ENCODE assay signal across 1 cellular context in the genomic region with DNA sequence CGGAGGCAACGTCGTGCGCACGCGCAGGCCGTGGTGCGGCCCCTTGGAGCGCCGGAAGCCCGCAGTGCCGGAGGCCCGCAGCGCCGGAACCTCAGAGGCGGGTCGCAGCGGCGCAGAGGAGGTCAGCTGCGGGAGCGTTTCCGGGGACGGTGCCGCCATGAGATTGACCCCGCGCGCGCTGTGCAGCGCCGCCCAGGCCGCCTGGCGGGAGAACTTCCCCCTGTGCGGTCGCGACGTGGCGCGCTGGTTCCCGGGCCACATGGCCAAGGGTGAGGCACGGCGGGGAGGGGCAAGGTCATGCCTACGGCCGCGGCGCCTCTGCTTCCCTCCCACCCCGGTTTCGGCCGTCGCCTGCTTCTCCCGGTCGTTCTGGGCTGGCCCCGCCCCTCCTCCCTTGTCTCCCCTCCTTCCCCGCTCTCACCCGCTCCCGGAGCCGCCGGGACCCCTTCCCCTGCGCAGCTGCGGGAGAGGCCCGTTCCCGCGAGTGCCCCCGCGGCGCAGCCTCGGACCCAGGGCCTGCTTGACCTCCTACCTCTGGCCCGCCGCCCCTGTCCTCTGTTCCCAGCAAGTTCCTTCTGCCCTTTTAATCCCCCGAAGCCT.
TF ChIP-seq lines count a peak whose summit lies in the region.

A gene with protein sequence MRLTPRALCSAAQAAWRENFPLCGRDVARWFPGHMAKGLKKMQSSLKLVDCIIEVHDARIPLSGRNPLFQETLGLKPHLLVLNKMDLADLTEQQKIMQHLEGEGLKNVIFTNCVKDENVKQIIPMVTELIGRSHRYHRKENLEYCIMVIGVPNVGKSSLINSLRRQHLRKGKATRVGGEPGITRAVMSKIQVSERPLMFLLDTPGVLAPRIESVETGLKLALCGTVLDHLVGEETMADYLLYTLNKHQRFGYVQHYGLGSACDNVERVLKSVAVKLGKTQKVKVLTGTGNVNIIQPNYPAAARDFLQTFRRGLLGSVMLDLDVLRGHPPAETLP (plus strand): TSS at position 94 of the 600 bp plus-strand sequence. CDS start 64 bp downstream, at position 158.

TF ChIP-seq in HEK293, 187 proteins besides CTCF, POLR2A, EP300 and RAD21 (continued from another document and continues in another):
- TF ChIP-seq, protein P1, sequence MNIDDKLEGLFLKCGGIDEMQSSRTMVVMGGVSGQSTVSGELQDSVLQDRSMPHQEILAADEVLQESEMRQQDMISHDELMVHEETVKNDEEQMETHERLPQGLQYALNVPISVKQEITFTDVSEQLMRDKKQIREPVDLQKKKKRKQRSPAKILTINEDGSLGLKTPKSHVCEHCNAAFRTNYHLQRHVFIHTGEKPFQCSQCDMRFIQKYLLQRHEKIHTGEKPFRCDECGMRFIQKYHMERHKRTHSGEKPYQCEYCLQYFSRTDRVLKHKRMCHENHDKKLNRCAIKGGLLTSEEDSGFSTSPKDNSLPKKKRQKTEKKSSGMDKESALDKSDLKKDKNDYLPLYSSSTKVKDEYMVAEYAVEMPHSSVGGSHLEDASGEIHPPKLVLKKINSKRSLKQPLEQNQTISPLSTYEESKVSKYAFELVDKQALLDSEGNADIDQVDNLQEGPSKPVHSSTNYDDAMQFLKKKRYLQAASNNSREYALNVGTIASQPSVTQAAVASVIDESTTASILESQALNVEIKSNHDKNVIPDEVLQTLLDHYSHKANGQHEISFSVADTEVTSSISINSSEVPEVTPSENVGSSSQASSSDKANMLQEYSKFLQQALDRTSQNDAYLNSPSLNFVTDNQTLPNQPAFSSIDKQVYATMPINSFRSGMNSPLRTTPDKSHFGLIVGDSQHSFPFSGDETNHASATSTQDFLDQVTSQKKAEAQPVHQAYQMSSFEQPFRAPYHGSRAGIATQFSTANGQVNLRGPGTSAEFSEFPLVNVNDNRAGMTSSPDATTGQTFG (tag by site-specific recombination; IDR thresholded peaks at IDR 0.05; ENCODE audit: borderline replicate concordance), result no peak
- TF ChIP-seq ZNF585B (tag by site-specific recombination; IDR thresholded peaks at IDR 0.05) (no peak), FEZF1 (tag by site-specific recombination; IDR thresholded peaks at IDR 0.05) (no peak), ZNF837 (tag by site-specific recombination; IDR thresholded peaks at IDR 0.05) (no peak), GLI4 (tag by site-specific recombination; IDR thresholded peaks at IDR 0.05) (peak; percentile 93; the same call in 1 of the 2 replicates), OVOL3 (tag by site-specific recombination; IDR thresholded peaks at IDR 0.05) (0 out of 2 replicates have a peak, but pooled peaks have one; percentile 42), ZNF626 (tag by site-specific recombination; IDR thresholded peaks at IDR 0.05) (no peak), ZNF777 (tag by site-specific recombination; IDR thresholded peaks at IDR 0.05; ENCODE audit: borderline replicate concordance) (no peak), ZNF654 (tag by site-specific recombination; IDR thresholded peaks at IDR 0.05; ENCODE audit: low read depth) (no peak), ZNF433 (tag by site-specific recombination; IDR thresholded peaks at IDR 0.05; ENCODE audit: low read depth) (no peak), ZNF701 (tag by site-specific recombination; IDR thresholded peaks at IDR 0.05) (no peak), ZNF610 (tag by site-specific recombination; IDR thresholded peaks at IDR 0.05; ENCODE audit: borderline replicate concordance) (peak; percentile 80; the same call in 1 of the 2 replicates), ZBTB1 (tag by site-specific recombination; IDR thresholded peaks at IDR 0.05) (peak; percentile 97), ZNF623 (tag by site-specific recombination; IDR thresholded peaks at IDR 0.05) (no peak), ZNF10 (tag by site-specific recombination; IDR thresholded peaks at IDR 0.05) (peak; percentile 81), ZNF785 (tag by site-specific recombination; IDR thresholded peaks at IDR 0.05) (0 out of 2 replicates have a peak, but pooled peaks have one; percentile 50), ZNF112 (tag by site-specific recombination; IDR thresholded peaks at IDR 0.05) (no peak), ZNF146 (tag by site-specific recombination; IDR thresholded peaks at IDR 0.05) (peak; percentile 70; the same call in 1 of the 2 replicates), ZNF174 (tag by site-specific recombination; IDR thresholded peaks at IDR 0.05) (no peak), TCF7L2 (IDR thresholded peaks at IDR 0.05; ENCODE audit: borderline replicate concordance, low read depth, low read length) (no peak), ZNF19 (tag by site-specific recombination; IDR thresholded peaks at IDR 0.05; ENCODE audit: low read depth) (no peak), BCL11B (tag by site-specific recombination; IDR thresholded peaks at IDR 0.05; ENCODE audit: low read depth) (peak; percentile 92), ZNF366 (tag by site-specific recombination; conservative IDR thresholded peaks at IDR 0.05) (0 out of 2 replicates have a peak, but pooled peaks have one; percentile 25), ZNF830 (tag by site-specific recombination; IDR thresholded peaks at IDR 0.05; ENCODE audit: low read depth) (no peak), ZSCAN16 (tag by site-specific recombination; IDR thresholded peaks at IDR 0.05) (peak; percentile 71; the same call in 1 of the 2 replicates), ZNF555 (tag by site-specific recombination; conservative IDR thresholded peaks at IDR 0.05) (no peak), ZNF530 (tag by site-specific recombination; IDR thresholded peaks at IDR 0.05; ENCODE audit: low read depth) (no peak), ZNF660 (tag by site-specific recombination; IDR thresholded peaks at IDR 0.05) (peak; percentile 88), ZNF792 (tag by site-specific recombination; IDR thresholded peaks at IDR 0.05) (no peak), PRDM1 (tag by site-specific recombination; IDR thresholded peaks at IDR 0.05) (no peak), ZNF292 (tag by site-specific recombination; IDR thresholded peaks at IDR 0.05; ENCODE audit: borderline replicate concordance, low read depth) (no peak), ZBTB20 (tag by site-specific recombination; IDR thresholded peaks at IDR 0.05) (peak; percentile 100), KLF10 (tag by site-specific recombination; IDR thresholded peaks at IDR 0.05) (peak; percentile 45; the same call in 1 of the 2 replicates), ZNF16 (tag by site-specific recombination; IDR thresholded peaks at IDR 0.05; ENCODE audit: low read depth) (no peak), ZNF76 (tag by site-specific recombination; IDR thresholded peaks at IDR 0.05; ENCODE audit: borderline replicate concordance, low read depth) (peak; percentile 83)
- TF ChIP-seq, protein P2, sequence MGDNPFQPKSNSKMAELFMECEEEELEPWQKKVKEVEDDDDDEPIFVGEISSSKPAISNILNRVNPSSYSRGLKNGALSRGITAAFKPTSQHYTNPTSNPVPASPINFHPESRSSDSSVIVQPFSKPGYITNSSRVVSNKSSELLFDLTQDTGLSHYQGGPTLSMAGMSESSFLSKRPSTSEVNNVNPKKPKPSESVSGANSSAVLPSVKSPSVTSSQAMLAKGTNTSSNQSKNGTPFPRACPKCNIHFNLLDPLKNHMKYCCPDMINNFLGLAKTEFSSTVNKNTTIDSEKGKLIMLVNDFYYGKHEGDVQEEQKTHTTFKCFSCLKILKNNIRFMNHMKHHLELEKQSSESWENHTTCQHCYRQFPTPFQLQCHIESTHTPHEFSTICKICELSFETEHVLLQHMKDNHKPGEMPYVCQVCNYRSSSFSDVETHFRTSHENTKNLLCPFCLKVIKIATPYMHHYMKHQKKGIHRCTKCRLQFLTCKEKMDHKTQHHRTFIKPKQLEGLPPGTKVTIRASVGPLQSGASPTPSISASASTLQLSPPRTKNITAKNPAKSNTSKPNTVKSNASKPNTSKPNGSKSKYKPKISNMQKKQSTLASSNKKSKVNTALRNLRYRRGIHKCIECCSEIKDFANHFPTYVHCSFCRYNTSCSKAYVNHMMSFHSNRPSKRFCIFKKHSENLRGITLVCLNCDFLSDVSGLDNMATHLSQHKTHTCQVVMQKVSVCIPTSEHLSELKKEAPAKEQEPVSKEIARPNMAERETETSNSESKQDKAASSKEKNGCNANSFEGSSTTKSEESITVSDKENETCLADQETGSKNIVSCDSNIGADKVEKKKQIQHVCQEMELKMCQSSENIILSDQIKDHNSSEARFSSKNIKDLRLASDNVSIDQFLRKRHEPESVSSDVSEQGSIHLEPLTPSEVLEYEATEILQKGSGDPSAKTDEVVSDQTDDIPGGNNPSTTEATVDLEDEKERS (tag by site-specific recombination; IDR thresholded peaks at IDR 0.05), result no peak
- TF ChIP-seq, protein P3, sequence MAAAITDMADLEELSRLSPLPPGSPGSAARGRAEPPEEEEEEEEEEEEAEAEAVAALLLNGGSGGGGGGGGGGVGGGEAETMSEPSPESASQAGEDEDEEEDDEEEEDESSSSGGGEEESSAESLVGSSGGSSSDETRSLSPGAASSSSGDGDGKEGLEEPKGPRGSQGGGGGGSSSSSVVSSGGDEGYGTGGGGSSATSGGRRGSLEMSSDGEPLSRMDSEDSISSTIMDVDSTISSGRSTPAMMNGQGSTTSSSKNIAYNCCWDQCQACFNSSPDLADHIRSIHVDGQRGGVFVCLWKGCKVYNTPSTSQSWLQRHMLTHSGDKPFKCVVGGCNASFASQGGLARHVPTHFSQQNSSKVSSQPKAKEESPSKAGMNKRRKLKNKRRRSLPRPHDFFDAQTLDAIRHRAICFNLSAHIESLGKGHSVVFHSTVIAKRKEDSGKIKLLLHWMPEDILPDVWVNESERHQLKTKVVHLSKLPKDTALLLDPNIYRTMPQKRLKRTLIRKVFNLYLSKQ (tag by site-specific recombination; IDR thresholded peaks at IDR 0.05; ENCODE audit: borderline replicate concordance), result no peak
- TF ChIP-seq, protein P4, sequence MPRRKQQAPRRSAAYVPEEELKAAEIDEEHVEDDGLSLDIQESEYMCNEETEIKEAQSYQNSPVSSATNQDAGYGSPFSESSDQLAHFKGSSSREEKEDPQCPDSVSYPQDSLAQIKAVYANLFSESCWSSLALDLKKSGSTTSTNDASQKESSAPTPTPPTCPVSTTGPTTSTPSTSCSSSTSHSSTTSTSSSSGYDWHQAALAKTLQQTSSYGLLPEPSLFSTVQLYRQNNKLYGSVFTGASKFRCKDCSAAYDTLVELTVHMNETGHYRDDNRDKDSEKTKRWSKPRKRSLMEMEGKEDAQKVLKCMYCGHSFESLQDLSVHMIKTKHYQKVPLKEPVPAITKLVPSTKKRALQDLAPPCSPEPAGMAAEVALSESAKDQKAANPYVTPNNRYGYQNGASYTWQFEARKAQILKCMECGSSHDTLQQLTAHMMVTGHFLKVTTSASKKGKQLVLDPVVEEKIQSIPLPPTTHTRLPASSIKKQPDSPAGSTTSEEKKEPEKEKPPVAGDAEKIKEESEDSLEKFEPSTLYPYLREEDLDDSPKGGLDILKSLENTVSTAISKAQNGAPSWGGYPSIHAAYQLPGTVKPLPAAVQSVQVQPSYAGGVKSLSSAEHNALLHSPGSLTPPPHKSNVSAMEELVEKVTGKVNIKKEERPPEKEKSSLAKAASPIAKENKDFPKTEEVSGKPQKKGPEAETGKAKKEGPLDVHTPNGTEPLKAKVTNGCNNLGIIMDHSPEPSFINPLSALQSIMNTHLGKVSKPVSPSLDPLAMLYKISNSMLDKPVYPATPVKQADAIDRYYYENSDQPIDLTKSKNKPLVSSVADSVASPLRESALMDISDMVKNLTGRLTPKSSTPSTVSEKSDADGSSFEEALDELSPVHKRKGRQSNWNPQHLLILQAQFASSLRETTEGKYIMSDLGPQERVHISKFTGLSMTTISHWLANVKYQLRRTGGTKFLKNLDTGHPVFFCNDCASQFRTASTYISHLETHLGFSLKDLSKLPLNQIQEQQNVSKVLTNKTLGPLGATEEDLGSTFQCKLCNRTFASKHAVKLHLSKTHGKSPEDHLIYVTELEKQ (tag by site-specific recombination; IDR thresholded peaks at IDR 0.05; ENCODE audit: borderline replicate concordance), result no peak
- TF ChIP-seq, protein P5, sequence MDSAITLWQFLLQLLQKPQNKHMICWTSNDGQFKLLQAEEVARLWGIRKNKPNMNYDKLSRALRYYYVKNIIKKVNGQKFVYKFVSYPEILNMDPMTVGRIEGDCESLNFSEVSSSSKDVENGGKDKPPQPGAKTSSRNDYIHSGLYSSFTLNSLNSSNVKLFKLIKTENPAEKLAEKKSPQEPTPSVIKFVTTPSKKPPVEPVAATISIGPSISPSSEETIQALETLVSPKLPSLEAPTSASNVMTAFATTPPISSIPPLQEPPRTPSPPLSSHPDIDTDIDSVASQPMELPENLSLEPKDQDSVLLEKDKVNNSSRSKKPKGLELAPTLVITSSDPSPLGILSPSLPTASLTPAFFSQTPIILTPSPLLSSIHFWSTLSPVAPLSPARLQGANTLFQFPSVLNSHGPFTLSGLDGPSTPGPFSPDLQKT (IDR thresholded peaks at IDR 0.05; ENCODE audit: borderline replicate concordance, low read depth, low read length), result peak; percentile 54; the same call in 1 of the 2 replicates
- TF ChIP-seq, protein P6, sequence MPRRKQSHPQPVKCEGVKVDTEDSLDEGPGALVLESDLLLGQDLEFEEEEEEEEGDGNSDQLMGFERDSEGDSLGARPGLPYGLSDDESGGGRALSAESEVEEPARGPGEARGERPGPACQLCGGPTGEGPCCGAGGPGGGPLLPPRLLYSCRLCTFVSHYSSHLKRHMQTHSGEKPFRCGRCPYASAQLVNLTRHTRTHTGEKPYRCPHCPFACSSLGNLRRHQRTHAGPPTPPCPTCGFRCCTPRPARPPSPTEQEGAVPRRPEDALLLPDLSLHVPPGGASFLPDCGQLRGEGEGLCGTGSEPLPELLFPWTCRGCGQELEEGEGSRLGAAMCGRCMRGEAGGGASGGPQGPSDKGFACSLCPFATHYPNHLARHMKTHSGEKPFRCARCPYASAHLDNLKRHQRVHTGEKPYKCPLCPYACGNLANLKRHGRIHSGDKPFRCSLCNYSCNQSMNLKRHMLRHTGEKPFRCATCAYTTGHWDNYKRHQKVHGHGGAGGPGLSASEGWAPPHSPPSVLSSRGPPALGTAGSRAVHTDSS (tag by site-specific recombination; IDR thresholded peaks at IDR 0.05), result no peak
- TF ChIP-seq, protein P7, sequence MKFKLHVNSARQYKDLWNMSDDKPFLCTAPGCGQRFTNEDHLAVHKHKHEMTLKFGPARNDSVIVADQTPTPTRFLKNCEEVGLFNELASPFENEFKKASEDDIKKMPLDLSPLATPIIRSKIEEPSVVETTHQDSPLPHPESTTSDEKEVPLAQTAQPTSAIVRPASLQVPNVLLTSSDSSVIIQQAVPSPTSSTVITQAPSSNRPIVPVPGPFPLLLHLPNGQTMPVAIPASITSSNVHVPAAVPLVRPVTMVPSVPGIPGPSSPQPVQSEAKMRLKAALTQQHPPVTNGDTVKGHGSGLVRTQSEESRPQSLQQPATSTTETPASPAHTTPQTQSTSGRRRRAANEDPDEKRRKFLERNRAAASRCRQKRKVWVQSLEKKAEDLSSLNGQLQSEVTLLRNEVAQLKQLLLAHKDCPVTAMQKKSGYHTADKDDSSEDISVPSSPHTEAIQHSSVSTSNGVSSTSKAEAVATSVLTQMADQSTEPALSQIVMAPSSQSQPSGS (tag by site-specific recombination; IDR thresholded peaks at IDR 0.05; ENCODE audit: low read depth), result no peak
